Comparison of ENCODE assay signal across 1 cellular context in the genomic region with DNA sequence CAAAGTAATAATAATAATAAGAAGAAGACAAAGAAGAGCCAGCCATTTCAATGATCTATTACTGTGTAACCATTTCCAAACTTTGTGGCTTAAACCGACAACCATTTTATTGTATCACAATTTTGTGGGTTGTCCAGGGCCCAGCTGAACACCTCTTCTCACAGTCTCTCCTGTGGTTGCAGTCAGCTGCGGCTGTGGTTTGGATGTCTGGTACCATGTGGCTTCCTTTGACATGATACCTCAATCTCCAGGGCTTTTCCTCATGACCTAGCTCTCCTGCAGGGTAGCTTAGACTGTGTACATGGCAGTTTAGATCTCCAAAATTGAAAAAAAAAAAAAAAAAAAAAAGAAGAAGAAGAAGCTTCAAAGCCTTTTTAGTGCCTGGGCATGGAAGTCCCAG.
TF ChIP-seq lines count a peak whose summit lies in the region.

No MANE protein-coding gene starts in this region.

TF ChIP-seq in GM23338, 12 proteins besides CTCF, POLR2A, EP300 and RAD21 (continued from another document):
- TF ChIP-seq, protein P1, sequence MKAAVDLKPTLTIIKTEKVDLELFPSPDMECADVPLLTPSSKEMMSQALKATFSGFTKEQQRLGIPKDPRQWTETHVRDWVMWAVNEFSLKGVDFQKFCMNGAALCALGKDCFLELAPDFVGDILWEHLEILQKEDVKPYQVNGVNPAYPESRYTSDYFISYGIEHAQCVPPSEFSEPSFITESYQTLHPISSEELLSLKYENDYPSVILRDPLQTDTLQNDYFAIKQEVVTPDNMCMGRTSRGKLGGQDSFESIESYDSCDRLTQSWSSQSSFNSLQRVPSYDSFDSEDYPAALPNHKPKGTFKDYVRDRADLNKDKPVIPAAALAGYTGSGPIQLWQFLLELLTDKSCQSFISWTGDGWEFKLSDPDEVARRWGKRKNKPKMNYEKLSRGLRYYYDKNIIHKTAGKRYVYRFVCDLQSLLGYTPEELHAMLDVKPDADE (IDR thresholded peaks at IDR 0.05), result no peak
- TF ChIP-seq NANOG (IDR thresholded peaks at IDR 0.05; ENCODE audit: borderline replicate concordance), result no peak
- no peak for TF ChIP-seq ZNF114 (CRISPR knock-in tag; IDR thresholded peaks at IDR 0.05)
- TF ChIP-seq JUNB (IDR thresholded peaks at IDR 0.05; ENCODE audit: unreplicated experiment), result no peak
